In genomic region chr6:53067799-53068442, GRCh38 we compare ENCODE assay signal across 20 cellular contexts. TPM values are rescaled to one million over a fixed set of nuclear protein-coding genes. Genes with fewer than 3 reads are reported as not detected.
DNase-seq lines count a peak whose midpoint lies in the region; TF ChIP-seq lines count a peak whose summit lies in the region.
"Had no signal": no experiment of that assay in that cellular context is flagged by ENCODE, and none has a peak within 500 bp of the region (broad histone marks: within the 10 kb centered on the region; RNA-seq: fewer than 3 reads in every experiment).

No MANE protein-coding gene starts in this region.

- H3K27me3 ChIP-seq in HL-60 (ENCODE audit: insufficient read depth, poor library complexity, severe bottlenecking) (no peaks in the 10 kb centered on the region), fibroblast of lung (ENCODE audit: control insufficient read depth, insufficient read depth, low read length) (no peaks in the 10 kb centered on the region)
- H3K27me3 ChIP-seq: uterus had no signal

- peak overlapping the region; percentile 47 for H3K27ac ChIP-seq in HL-60 (replicated peaks)
- H3K27ac ChIP-seq in SK-N-MC, result no peak overlapping the region
- H3K27ac ChIP-seq in fibroblast of lung (ENCODE audit: insufficient read depth, low read length), result no peak overlapping the region
- H3K27ac ChIP-seq: uterus had no signal

- H3K4me1 ChIP-seq in fibroblast of lung (ENCODE audit: control insufficient read depth, extremely low read depth, insufficient read depth, low read length), result no peaks in the 10 kb centered on the region

- H2AFZ ChIP-seq in fibroblast of lung (ENCODE audit: low read length), result no peak overlapping the region

- DNase-seq in AML-193 (lab: John Stamatoyannopoulos, UW) (peak; percentile 79 to 84), HL-60 (ENCODE audit: low read depth in 1 of 2, low spot score in 1 of 2) (peak in 1 of 2 experiments; percentile 40), SK-N-MC (ENCODE audit: low read depth, low spot score) (no peak), fibroblast of lung (ENCODE audit: low read depth in 2 of 2) (no peak), A172 (ENCODE audit: low spot score) (no peak), DMS79 (lab: John Stamatoyannopoulos, UW) (no peak), NCI-H446 (lab: John Stamatoyannopoulos, UW) (no peak), NCI-H345 treated with DMSO at 0.1 percent for 48 hours (lab: John Stamatoyannopoulos, UW; ENCODE audit: unreplicated experiment) (no peak)
- DNase-seq: amniotic stem cell; central memory CD4-positive, alpha-beta T cell; COR-L47; effector CD4-positive, alpha-beta T cell; mammary epithelial cell; naive B cell; NCI-H1105 treated with DMSO at 0.1 percent for 48 hours; NCI-H2171; NCI-H82; stimulated activated CD4-positive, alpha-beta T cell treated with anti-CD3 and anti-CD28 coated beads, Interleukin-4, amount 100 ng/mL, for 4 hours; uterus had no signal

- H4K20me1 ChIP-seq in fibroblast of lung (ENCODE audit: control insufficient read depth, extremely low read depth, insufficient read depth, low read length), result no peaks in the 10 kb centered on the region

- H3K9me3 ChIP-seq in SK-N-MC (ENCODE audit: low read depth, low read length) (no peaks in the 10 kb centered on the region), fibroblast of lung (ENCODE audit: control insufficient read depth, insufficient read depth, low read depth, low read length) (no peaks in the 10 kb centered on the region)
- H3K9me3 ChIP-seq: uterus had no signal

- H3K9ac ChIP-seq in SK-N-MC (ENCODE audit: insufficient read length), result peak overlapping the region; percentile 12
- no peak overlapping the region for H3K9ac ChIP-seq in fibroblast of lung (ENCODE audit: insufficient read depth, low read length)

- H3K36me3 ChIP-seq in SK-N-MC (ENCODE audit: insufficient read depth, low read length), result peaks cover 11% of the 10 kb centered on the region
- no peaks in the 10 kb centered on the region for H3K36me3 ChIP-seq in fibroblast of lung (ENCODE audit: control insufficient read depth, insufficient read depth, low read length)
- H3K36me3 ChIP-seq: uterus had no signal

- H3K4me2 ChIP-seq in fibroblast of lung (ENCODE audit: extremely low read depth, insufficient read depth, low read length), result peak overlapping the region; percentile 17

- peaks cover 27% of the 10 kb centered on the region for H3K79me2 ChIP-seq in fibroblast of lung (ENCODE audit: control insufficient read depth, insufficient read depth, low read length)

- H3K4me3 ChIP-seq in HL-60 (replicated peaks; ENCODE audit: insufficient read depth, low read length) (no peak overlapping the region), SK-N-MC (no peak overlapping the region), fibroblast of lung (replicated peaks in 1 of 4; ENCODE audit: control extremely low read depth in 1 of 4, insufficient read depth in 1 of 4, low read depth in 3 of 4, low read length in 4 of 4) (no peak overlapping the region)
- H3K4me3 ChIP-seq: skin epidermis, uterus had no signal

- no peak for TF ChIP-seq CTCF in HL-60 (IDR thresholded peaks at IDR 0.05; ENCODE audit: insufficient read depth, low read length)
- TF ChIP-seq CTCF in fibroblast of lung (conservative IDR thresholded peaks at IDR 0.05 in 1 of 2, IDR thresholded peaks at IDR 0.05 in 1 of 2; ENCODE audit: low read depth in 1 of 2, low read length in 2 of 2), result no peak

RNA-seq across cellular contexts. Expression of gene FBXO9, which starts 2.7 kb away (rescaled TPM):
- 35.7 and 44.8 TPM in 2 replicates for total RNA-seq in fibroblast of lung
- 49.9 and 65.2 TPM in 2 replicates for polyA plus RNA-seq in fibroblast of lung
- 42.4 and 45.2 TPM in 2 replicates for polyA plus RNA-seq in fibroblast of lung (2012)
- 24.3 and 52.5 TPM in 2 replicates for polyA minus RNA-seq in fibroblast of lung (ENCODE audit: low replicate concordance)
- total RNA-seq in A172 (2014; rRNA removed; shearing (Covaris generic)), result 27.6 and 41.3 TPM in 2 replicates

RNA-seq across cellular contexts. Expression of gene CILK1, which starts 6.3 kb away (rescaled TPM):
- total RNA-seq in fibroblast of lung, result 6.7 and 10.1 TPM in 2 replicates
- polyA plus RNA-seq in fibroblast of lung, result 15.4 and 16.4 TPM in 2 replicates
- polyA plus RNA-seq in fibroblast of lung (2012), result 8.6 TPM in 2 replicates
- polyA minus RNA-seq in fibroblast of lung (ENCODE audit: low replicate concordance), result 3.2 and 9.0 TPM in 2 replicates
- 6.0 and 8.5 TPM in 2 replicates for total RNA-seq in A172 (2014; rRNA removed; shearing (Covaris generic))

Comparison
In these comparisons a context has a peak if more than half of its experiments do, and no peak if none do; other contexts are left out.
1. DNase-seq: peak in AML-193 (2 of 2); none in SK-N-MC (single experiment), fibroblast of lung (0 of 2), A172 (single experiment), DMS79 (single experiment), NCI-H446 (0 of 2) and NCI-H345 treated with DMSO at 0.1 percent for 48 hours (single experiment).